Comparison of ENCODE assay signal across 9 cellular contexts in genomic region chr2:239465017-239466001, GRCh38.
DNase-seq lines count a peak whose midpoint lies in the region; ATAC-seq and TF ChIP-seq lines count a peak whose summit lies in the region.
"Had no signal": no experiment of that assay in that cellular context is flagged by ENCODE, and none has a peak within 500 bp of the region (broad histone marks: within the 10 kb centered on the region; RNA-seq: fewer than 3 reads in every experiment).

No MANE protein-coding gene starts in this region.

- intact Hi-C loops in activated CD8-positive, alpha-beta T cell treated with anti-CD3 and anti-CD28 coated beads for 36 hours (cut with micrococcal nuclease), result no loop called here
- intact Hi-C loops in CD4-positive, alpha-beta memory T cell (cut with micrococcal nuclease), result no loop called here

- H3K9me3 ChIP-seq in CD4-positive, alpha-beta memory T cell (ENCODE audit: control insufficient read depth in 1 of 2, low read length in 2 of 2), result no peaks in the 10 kb centered on the region
- H3K9me3 ChIP-seq: uterus had no signal

- H3K4me3 Mint-ChIP-seq in activated CD8-positive, alpha-beta T cell treated with anti-CD3 and anti-CD28 coated beads for 36 hours, result no peak overlapping the region
- H3K4me3 Mint-ChIP-seq in CD4-positive, alpha-beta memory T cell, result no peak overlapping the region

- no peaks in the 10 kb centered on the region for H3K4me1 ChIP-seq in CD4-positive, alpha-beta memory T cell (ENCODE audit: insufficient read depth, low read length)
- H3K4me1 ChIP-seq: uterus had no signal

- no peak overlapping the region for H3K27ac ChIP-seq in CD4-positive, alpha-beta memory T cell (ENCODE audit: low read depth, low read length)
- H3K27ac ChIP-seq: uterus had no signal

- no peak overlapping the region for H3K4me3 ChIP-seq in CD4-positive, alpha-beta memory T cell (ENCODE audit: low read length in 2 of 2)
- H3K4me3 ChIP-seq: uterus had no signal

- H3K27me3 Mint-ChIP-seq in activated CD8-positive, alpha-beta T cell treated with anti-CD3 and anti-CD28 coated beads for 36 hours, result no peaks in the 10 kb centered on the region
- H3K27me3 Mint-ChIP-seq in CD4-positive, alpha-beta memory T cell, result no peaks in the 10 kb centered on the region

- H3K36me3 ChIP-seq in CD4-positive, alpha-beta memory T cell (ENCODE audit: insufficient read depth, low read length), result no peaks in the 10 kb centered on the region
- H3K36me3 ChIP-seq: uterus had no signal

- POLR2A ChIA-PET in activated CD8-positive, alpha-beta T cell treated with anti-CD3 and anti-CD28 coated beads for 36 hours (lab: Charles Lee), result no interaction called here
- POLR2A ChIA-PET in CD4-positive, alpha-beta memory T cell (lab: Charles Lee; ENCODE audit: partially characterized antibody), result no interaction called here

- no peaks in the 10 kb centered on the region for H3K36me3 Mint-ChIP-seq in activated CD8-positive, alpha-beta T cell treated with anti-CD3 and anti-CD28 coated beads for 36 hours (ENCODE audit: low read depth)
- no peaks in the 10 kb centered on the region for H3K36me3 Mint-ChIP-seq in CD4-positive, alpha-beta memory T cell

- no peak for ATAC-seq in activated CD8-positive, alpha-beta T cell treated with anti-CD3 and anti-CD28 coated beads for 36 hours

- TF ChIP-seq CTCF in activated CD8-positive, alpha-beta T cell treated with anti-CD3 and anti-CD28 coated beads for 36 hours (IDR thresholded peaks at IDR 0.05), result no peak

- in situ Hi-C loops in Caki2 (cut with HindIII; ENCODE audit: low pct_unique_long_range_greater_than_20kb, low sequenced_read_pairs), result no loop called here

- H3K9me3 Mint-ChIP-seq in activated CD8-positive, alpha-beta T cell treated with anti-CD3 and anti-CD28 coated beads for 36 hours, result no peaks in the 10 kb centered on the region
- no peaks in the 10 kb centered on the region for H3K9me3 Mint-ChIP-seq in CD4-positive, alpha-beta memory T cell

- CTCF ChIA-PET in activated CD8-positive, alpha-beta T cell treated with anti-CD3 and anti-CD28 coated beads for 36 hours (lab: Charles Lee), result no interaction called here
- CTCF ChIA-PET in CD4-positive, alpha-beta memory T cell (lab: Charles Lee; ENCODE audit: partially characterized antibody), result no interaction called here

- H3K27me3 ChIP-seq in CD4-positive, alpha-beta memory T cell (ENCODE audit: insufficient read depth, low read length), result no peaks in the 10 kb centered on the region
- H3K27me3 ChIP-seq: uterus had no signal

- no peak overlapping the region for H3K27ac Mint-ChIP-seq in activated CD8-positive, alpha-beta T cell treated with anti-CD3 and anti-CD28 coated beads for 36 hours
- no peak overlapping the region for H3K27ac Mint-ChIP-seq in CD4-positive, alpha-beta memory T cell

- peak; percentile 44 for DNase-seq in Caki2 (ENCODE audit: low read depth)
- peak; percentile 28 for DNase-seq in NCI-H2171 (lab: John Stamatoyannopoulos, UW)
- peak; percentile 84 for DNase-seq in epidermal melanocyte (ENCODE audit: insufficient read length, low spot score)
- DNase-seq in nucleus accumbens (lab: John Stamatoyannopoulos, UW), result peak in 50 of 56 donors; percentile 21 to 92 (median 68)
- no peak for DNase-seq in effector CD8-positive, alpha-beta T cell (lab: John Stamatoyannopoulos, UW)
- DNase-seq in activated CD8-positive, alpha-beta T cell treated with anti-CD3 and anti-CD28 coated beads for 36 hours, result no peak
- no peak for DNase-seq in activated CD4-positive, alpha-beta T cell treated with anti-CD3 and anti-CD28 coated beads for 4 hours
- no peak for DNase-seq in CD4-positive, alpha-beta memory T cell

- H3K4me1 Mint-ChIP-seq in activated CD8-positive, alpha-beta T cell treated with anti-CD3 and anti-CD28 coated beads for 36 hours (ENCODE audit: low read depth), result no peaks in the 10 kb centered on the region
- H3K4me1 Mint-ChIP-seq in CD4-positive, alpha-beta memory T cell, result no peaks in the 10 kb centered on the region

Comparison
In these comparisons a context has a peak if more than half of its experiments do, and no peak if none do; other contexts are left out.
1. DNase-seq: peak in Caki2 (single experiment), NCI-H2171 (single experiment), epidermal melanocyte (single experiment) and nucleus accumbens (50 of 56); none in effector CD8-positive, alpha-beta T cell (single experiment), activated CD8-positive, alpha-beta T cell treated with anti-CD3 and anti-CD28 coated beads for 36 hours (single experiment), activated CD4-positive, alpha-beta T cell treated with anti-CD3 and anti-CD28 coated beads for 4 hours (0 of 2) and CD4-positive, alpha-beta memory T cell (0 of 5).